Comparison of ENCODE assay signal across 15 cellular contexts in genomic region chr22:36594569-36594968, GRCh38.
DNase-seq lines count a peak whose midpoint lies in the region; ATAC-seq, FAIRE-seq and TF ChIP-seq lines count a peak whose summit lies in the region.
"Had no signal": no experiment of that assay in that cellular context is flagged by ENCODE, and none has a peak within 500 bp of the region (broad histone marks: within the 10 kb centered on the region; RNA-seq: fewer than 3 reads in every experiment).

No MANE protein-coding gene starts in this region.

- CTCF ChIA-PET in GM12878 (lab: Yijun Ruan, JAX), result no interaction called here

- no peak overlapping the region for H2AFZ ChIP-seq in GM12878 (ENCODE audit: control insufficient read depth, low read depth, low read length)

- DNase-seq in HTR-8/SVneo (ENCODE audit: insufficient read length, low spot score) (no peak), GM12878 (ENCODE audit: low read depth, low spot score) (no peak), kidney (peak; percentile 20), upper lobe of right lung (peak; percentile 31), sciatic nerve (ENCODE audit: low spot score) (no peak), NCI-H1417 treated with DMSO at 0.1 percent for 48 hours (lab: John Stamatoyannopoulos, UW) (no peak)
- no peak for DNase-seq in stimulated activated CD4-positive, alpha-beta T cell treated with anti-CD3 and anti-CD28 coated beads, Interleukin-2, amount 100 ng/mL, for 48 hours
- DNase-seq: BE2C; CD4-positive, alpha-beta memory T cell; DMS79; GOT3; KBM-7 had no signal

- H3K79me2 ChIP-seq in GM12878 (ENCODE audit: control insufficient read depth, insufficient read depth, low read length), result no peaks in the 10 kb centered on the region

- no peak for TF ChIP-seq EP300 in GM12878 (IDR thresholded peaks at IDR 0.05; ENCODE audit: borderline replicate concordance in 1 of 2, control insufficient read depth in 1 of 2, low read depth in 2 of 2, low read length in 2 of 2)

- H4K20me1 ChIP-seq in GM12878 (ENCODE audit: control insufficient read depth, insufficient read depth), result no peaks in the 10 kb centered on the region

- H3K36me3 ChIP-seq in GM12878 (ENCODE audit: control insufficient read depth in 2 of 2, insufficient read depth in 2 of 2, low read length in 1 of 2), result no peaks in the 10 kb centered on the region
- no peaks in the 10 kb centered on the region for H3K36me3 ChIP-seq in kidney (ENCODE audit: control insufficient read depth in 1 of 2, insufficient read depth in 2 of 2, low read length in 2 of 2)
- H3K36me3 ChIP-seq in upper lobe of right lung, result no peaks in the 10 kb centered on the region
- H3K36me3 ChIP-seq: BE2C, HAP-1 had no signal

- SMC1A ChIA-PET in GM12878 (lab: Charles Lee; ENCODE audit: uncharacterized antibody, unreplicated experiment), result no interaction called here

- RAD21 ChIA-PET in GM12878 (lab: Charles Lee; ENCODE audit: unreplicated experiment), result no interaction called here

- in situ Hi-C loops in GM12878 (cut with MboI), result no loop called here

- H3K4me1 ChIP-seq in GM12878 (ENCODE audit: control insufficient read depth, insufficient read depth, low read length) (no peaks in the 10 kb centered on the region), kidney (ENCODE audit: control insufficient read depth in 1 of 2, insufficient read depth in 1 of 2, low read depth in 1 of 2, low read length in 2 of 2) (no peaks in the 10 kb centered on the region), upper lobe of right lung (no peaks in the 10 kb centered on the region)
- H3K4me1 ChIP-seq: A549, BE2C, HAP-1 had no signal

- POLR2A ChIA-PET in GM12878 (lab: Charles Lee), result interaction anchor here (0.5 kb wide), 1 partner anchor 27 kb away, joined by 3 read pairs; no protein-coding TSS in a partner anchor

- BruUV-seq in GM12878 (replicated peaks; lab: Mats Ljungman, UMichigan), result no TSS peak

- H3K9ac ChIP-seq in GM12878 (ENCODE audit: control insufficient read depth, insufficient read depth, low read length) (no peak overlapping the region), kidney (ENCODE audit: low read length in 2 of 2) (no peak overlapping the region)

- WGBS in GM12878 (ENCODE audit: insufficient coverage, insufficient replicate concordance, low lambda C conversion rate, missing lambda C conversion rate), result 59% methylated on average over 7 of the region's 7 CpGs

- no peak overlapping the region for H3K27ac ChIP-seq in GM12878 (ENCODE audit: control insufficient read depth, insufficient read depth)
- no peak overlapping the region for H3K27ac ChIP-seq in kidney (ENCODE audit: low read depth in 2 of 2, low read length in 2 of 2)
- H3K27ac ChIP-seq in upper lobe of right lung, result no peak overlapping the region
- H3K27ac ChIP-seq: A549, C4-2B had no signal

- no peak overlapping the region for H3K4me3 ChIP-seq in GM12878
- H3K4me3 ChIP-seq in kidney (ENCODE audit: low read length in 2 of 2), result no peak overlapping the region
- no peak overlapping the region for H3K4me3 ChIP-seq in upper lobe of right lung
- H3K4me3 ChIP-seq: A549, HAP-1 had no signal

- H3K27me3 ChIP-seq in GM12878 (replicated peaks in 1 of 2; ENCODE audit: control insufficient read depth in 2 of 2, insufficient read depth in 2 of 2, low read length in 1 of 2), result peaks cover 0 to 6% of the 10 kb centered on the region in 2 experiments; a peak in 2 of 4 replicates
- peaks cover 36% of the 10 kb centered on the region for H3K27me3 ChIP-seq in upper lobe of right lung
- H3K27me3 ChIP-seq: BE2C had no signal

- ATAC-seq in GM12878 (no peak), upper lobe of right lung (no peak), sciatic nerve (no peak)
- ATAC-seq: A549 had no signal

- H3K4me2 ChIP-seq in GM12878 (ENCODE audit: control insufficient read depth, insufficient read depth), result no peak overlapping the region
- H3K4me2 ChIP-seq: A549 had no signal

- FAIRE-seq in HTR-8/SVneo (lab: Jason Lieb, UNC), result peak; percentile 94
- FAIRE-seq in GM12878 (lab: Jason Lieb, UNC), result no peak
- no peak for FAIRE-seq in kidney (lab: Jason Lieb, UNC)
- FAIRE-seq: A549 had no signal

- TF ChIP-seq RAD21 in GM12878 (IDR thresholded peaks at IDR 0.05; ENCODE audit: insufficient read depth, low read depth, low read length), result no peak

- no peak for TF ChIP-seq POLR2A in GM12878 (IDR thresholded peaks at IDR 0.05; ENCODE audit: low read depth, low read length)

- H3K9me3 ChIP-seq in GM12878 (replicated peaks; ENCODE audit: control insufficient read depth, insufficient read depth, low read length) (no peaks in the 10 kb centered on the region), kidney (ENCODE audit: control insufficient read depth in 1 of 2, low read length in 2 of 2) (no peaks in the 10 kb centered on the region), upper lobe of right lung (no peaks in the 10 kb centered on the region)
- H3K9me3 ChIP-seq: A549, BE2C, HAP-1 had no signal

- TF ChIP-seq CTCF in GM12878 (IDR thresholded peaks at IDR 0.05 in 2 of 3, conservative IDR thresholded peaks at IDR 0.05 in 1 of 3; ENCODE audit: control insufficient read depth in 2 of 3, extremely low read depth in 1 of 3, insufficient read depth in 1 of 3, low read depth in 3 of 3, low read length in 3 of 3) (no peak), kidney (IDR thresholded peaks at IDR 0.05; ENCODE audit: borderline replicate concordance, extremely low read depth, insufficient read depth) (no peak), upper lobe of right lung (IDR thresholded peaks at IDR 0.05) (no peak)

- intact Hi-C loops in GM12878 (cut with micrococcal nuclease; ENCODE audit: unreplicated experiment), result no loop called here
- intact Hi-C loops in kidney (cut with DNase I), result no loop called here
- intact Hi-C loops in upper lobe of right lung (cut with DNase I), result no loop called here
- intact Hi-C loops in sciatic nerve (cut with DNase I), result no loop called here

TF ChIP-seq in GM12878, 131 proteins besides CTCF, POLR2A, EP300 and RAD21:
- TF ChIP-seq HDAC6 (IDR thresholded peaks at IDR 0.05; ENCODE audit: unreplicated experiment), result no peak
- no peak for TF ChIP-seq ZNF24 (IDR thresholded peaks at IDR 0.05)
- no peak for TF ChIP-seq ZNF384 (IDR thresholded peaks at IDR 0.05; ENCODE audit: borderline replicate concordance, low read depth, low read length)
- TF ChIP-seq ZBTB11 (CRISPR knock-in tag; IDR thresholded peaks at IDR 0.05), result no peak
- TF ChIP-seq IRF5 (IDR thresholded peaks at IDR 0.05; ENCODE audit: borderline replicate concordance), result 0 out of 2 replicates have a peak, but pooled peaks have one; percentile 5

Comparison
In these comparisons a context has a peak if more than half of its experiments do, and no peak if none do; other contexts are left out.
1. DNase-seq: peak in kidney (single experiment) and upper lobe of right lung (single experiment); none in HTR-8/SVneo (single experiment), GM12878 (single experiment), sciatic nerve (single experiment), stimulated activated CD4-positive, alpha-beta T cell treated with anti-CD3 and anti-CD28 coated beads, Interleukin-2, amount 100 ng/mL, for 48 hours (0 of 2) and NCI-H1417 treated with DMSO at 0.1 percent for 48 hours (single experiment).